15 cellular contexts compared by ENCODE assay signal in the genomic region with DNA sequence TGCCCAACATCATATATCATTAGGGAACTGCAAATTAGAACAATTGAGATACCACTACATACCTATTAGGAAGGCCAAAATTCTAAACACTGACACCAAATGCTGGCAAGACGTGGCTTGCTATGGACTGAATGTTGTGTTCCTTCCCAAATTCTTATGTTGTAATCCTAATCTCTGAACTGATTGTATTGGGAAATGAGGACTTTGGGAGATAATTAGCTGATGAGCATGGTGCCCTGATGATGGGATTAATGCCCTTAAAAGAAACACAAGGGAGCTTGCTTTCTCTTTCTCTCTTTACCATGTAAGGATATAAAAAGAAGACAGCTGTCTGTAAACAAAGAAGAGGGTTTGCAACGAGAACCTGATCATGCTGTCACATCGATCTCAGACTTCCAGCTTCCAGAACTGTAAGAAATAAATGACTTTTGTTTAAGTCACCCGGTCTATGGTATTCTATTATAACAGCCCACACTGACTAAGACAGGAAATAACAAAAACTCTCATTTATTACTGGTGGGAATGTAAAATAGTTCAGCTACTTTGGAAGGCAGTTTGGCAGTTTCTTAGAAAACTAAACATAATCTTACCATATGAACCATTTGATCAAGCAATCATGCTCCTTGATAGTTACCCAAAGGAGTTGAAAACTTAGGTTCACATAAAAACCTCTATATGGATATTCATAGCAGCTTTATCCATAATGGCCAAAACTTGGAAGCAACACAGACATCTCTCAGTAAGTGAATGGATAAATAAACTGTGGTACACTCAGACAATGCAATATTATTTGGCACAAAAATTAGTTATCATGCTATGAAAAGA.
DNase-seq lines count a peak whose midpoint lies in the region; ATAC-seq, FAIRE-seq and TF ChIP-seq lines count a peak whose summit lies in the region.
"Had no signal": no experiment of that assay in that cellular context is flagged by ENCODE, and none has a peak within 500 bp of the region (broad histone marks: within the 10 kb centered on the region; RNA-seq: fewer than 3 reads in every experiment).

No MANE protein-coding gene starts in this region.

- no peak for ATAC-seq in activated CD8-positive, alpha-beta T cell treated with anti-CD3 and anti-CD28 coated beads, Interleukin-2, amount 10 ng/mL, durations not matched to agents 7 days and 5 days
- no peak for ATAC-seq in natural killer cell
- ATAC-seq: left lung had no signal

- peak overlapping the region; percentile 31 for H3K4me3 Mint-ChIP-seq in activated CD8-positive, alpha-beta T cell treated with anti-CD3 and anti-CD28 coated beads, Interleukin-2, amount 10 ng/mL, durations not matched to agents 7 days and 5 days
- no peak overlapping the region for H3K4me3 Mint-ChIP-seq in natural killer cell
- H3K4me3 Mint-ChIP-seq: central memory CD8-positive, alpha-beta T cell had no signal

- no peaks in the 10 kb centered on the region for H3K79me2 ChIP-seq in MM.1S (ENCODE audit: low read length)

- H3F3A ChIP-seq in MM.1S (ENCODE audit: insufficient read depth, low read length), result no peaks in the 10 kb centered on the region

- H4K20me1 ChIP-seq in MM.1S (ENCODE audit: insufficient read depth, low read length), result no peaks in the 10 kb centered on the region

- FAIRE-seq in GM19239 (lab: Jason Lieb, UNC), result peak; percentile 66

- peaks cover 18% of the 10 kb centered on the region for H3K36me3 Mint-ChIP-seq in activated CD8-positive, alpha-beta T cell treated with anti-CD3 and anti-CD28 coated beads, Interleukin-2, amount 10 ng/mL, durations not matched to agents 7 days and 5 days (ENCODE audit: low read depth)
- peaks cover 6% of the 10 kb centered on the region for H3K36me3 Mint-ChIP-seq in natural killer cell

- H3K4me2 ChIP-seq in MM.1S (ENCODE audit: low read depth, low read length), result no peak overlapping the region

- no peak overlapping the region for H3K4me3 ChIP-seq in MM.1S (ENCODE audit: low read length)
- H3K4me3 ChIP-seq: left lung, thoracic aorta had no signal

- peaks cover 17% of the 10 kb centered on the region for H3K9me3 Mint-ChIP-seq in activated CD8-positive, alpha-beta T cell treated with anti-CD3 and anti-CD28 coated beads, Interleukin-2, amount 10 ng/mL, durations not matched to agents 7 days and 5 days (ENCODE audit: insufficient read depth)
- H3K9me3 Mint-ChIP-seq in natural killer cell, result peaks cover 2 to 8% of the 10 kb centered on the region in 2 donors
- H3K9me3 Mint-ChIP-seq: central memory CD8-positive, alpha-beta T cell had no signal

- H3K4me1 ChIP-seq in MM.1S (ENCODE audit: low read length), result no peaks in the 10 kb centered on the region
- H3K4me1 ChIP-seq: left lung had no signal

- no peaks in the 10 kb centered on the region for H3K27me3 ChIP-seq in MM.1S (replicated peaks; ENCODE audit: insufficient read depth, low read length)
- H3K27me3 ChIP-seq: left lung had no signal

- CTCF ChIA-PET in activated CD8-positive, alpha-beta T cell treated with anti-CD3 and anti-CD28 coated beads, Interleukin-2, amount 10 ng/mL, durations not matched to agents 7 days and 5 days (lab: Charles Lee), result interaction anchor here (1.1 kb wide), 1 partner anchor 22 kb away, joined by 4 read pairs; no protein-coding TSS in a partner anchor

- H3K27ac ChIP-seq in MM.1S (ENCODE audit: low read length), result no peak overlapping the region
- H3K27ac ChIP-seq: 22Rv1, left lung, thoracic aorta had no signal

- H3K9ac ChIP-seq in MM.1S (ENCODE audit: low read length), result no peak overlapping the region

- H3K36me3 ChIP-seq in MM.1S (replicated peaks; ENCODE audit: insufficient read depth, low read length), result no peaks in the 10 kb centered on the region
- H3K36me3 ChIP-seq: left lung, thoracic aorta had no signal

- no peaks in the 10 kb centered on the region for H3K9me2 ChIP-seq in MM.1S (replicated peaks; ENCODE audit: insufficient read depth, low read length)

- H3K27me3 Mint-ChIP-seq in activated CD8-positive, alpha-beta T cell treated with anti-CD3 and anti-CD28 coated beads, Interleukin-2, amount 10 ng/mL, durations not matched to agents 7 days and 5 days (ENCODE audit: low read depth), result no peaks in the 10 kb centered on the region
- no peaks in the 10 kb centered on the region for H3K27me3 Mint-ChIP-seq in natural killer cell (ENCODE audit: low read depth in 2 of 2)
- H3K27me3 Mint-ChIP-seq: central memory CD8-positive, alpha-beta T cell had no signal

- POLR2A ChIA-PET in activated CD8-positive, alpha-beta T cell treated with anti-CD3 and anti-CD28 coated beads, Interleukin-2, amount 10 ng/mL, durations not matched to agents 7 days and 5 days (lab: Charles Lee), result no interaction called here

- peak overlapping the region; percentile 25 for H3K27ac Mint-ChIP-seq in activated CD8-positive, alpha-beta T cell treated with anti-CD3 and anti-CD28 coated beads, Interleukin-2, amount 10 ng/mL, durations not matched to agents 7 days and 5 days
- no peak overlapping the region for H3K27ac Mint-ChIP-seq in natural killer cell

- H3K4me1 Mint-ChIP-seq in activated CD8-positive, alpha-beta T cell treated with anti-CD3 and anti-CD28 coated beads, Interleukin-2, amount 10 ng/mL, durations not matched to agents 7 days and 5 days (ENCODE audit: low read depth), result peaks cover 24% of the 10 kb centered on the region
- H3K4me1 Mint-ChIP-seq in natural killer cell, result no peaks in the 10 kb centered on the region

- H3K9me3 ChIP-seq in MM.1S (replicated peaks; ENCODE audit: insufficient read depth, low read length), result no peaks in the 10 kb centered on the region

- no peak overlapping the region for H2AFZ ChIP-seq in MM.1S (ENCODE audit: low read length)

- DNase-seq in NCI-H2171 treated with DMSO at 0.1 percent for 48 hours (lab: John Stamatoyannopoulos, UW), result peak; percentile 25
- no peak for DNase-seq in NCI-H2171 (lab: John Stamatoyannopoulos, UW)
- no peak for DNase-seq in GM19239 (ENCODE audit: insufficient read length, low spot score)
- no peak for DNase-seq in activated CD8-positive, alpha-beta T cell treated with anti-CD3 and anti-CD28 coated beads, Interleukin-2, amount 10 ng/mL, durations not matched to agents 7 days and 5 days
- peak; percentile 44 for DNase-seq in myocyte (ENCODE audit: low read depth)
- DNase-seq in MM.1S, result no peak
- DNase-seq in natural killer cell, result no peak
- DNase-seq in SW480 (ENCODE audit: low spot score), result no peak
- DNase-seq: erythroblast, left lung, NCI-H1694, NCI-H69 had no signal

- no peak for TF ChIP-seq CTCF in MM.1S (IDR thresholded peaks at IDR 0.05; ENCODE audit: low read length)
- no peak for TF ChIP-seq CTCF in natural killer cell (IDR thresholded peaks at IDR 0.05)

- intact Hi-C loops in natural killer cell (cut with micrococcal nuclease), result no loop called here

Comparison
In these comparisons a context has a peak if more than half of its experiments do, and no peak if none do; other contexts are left out.
1. DNase-seq: peak in NCI-H2171 treated with DMSO at 0.1 percent for 48 hours (single experiment) and myocyte (single experiment); none in NCI-H2171 (single experiment), GM19239 (single experiment), activated CD8-positive, alpha-beta T cell treated with anti-CD3 and anti-CD28 coated beads, Interleukin-2, amount 10 ng/mL, durations not matched to agents 7 days and 5 days (single experiment), MM.1S (single experiment), natural killer cell (single experiment) and SW480 (single experiment).